2 cellular contexts compared by ENCODE assay signal in the genomic region with DNA sequence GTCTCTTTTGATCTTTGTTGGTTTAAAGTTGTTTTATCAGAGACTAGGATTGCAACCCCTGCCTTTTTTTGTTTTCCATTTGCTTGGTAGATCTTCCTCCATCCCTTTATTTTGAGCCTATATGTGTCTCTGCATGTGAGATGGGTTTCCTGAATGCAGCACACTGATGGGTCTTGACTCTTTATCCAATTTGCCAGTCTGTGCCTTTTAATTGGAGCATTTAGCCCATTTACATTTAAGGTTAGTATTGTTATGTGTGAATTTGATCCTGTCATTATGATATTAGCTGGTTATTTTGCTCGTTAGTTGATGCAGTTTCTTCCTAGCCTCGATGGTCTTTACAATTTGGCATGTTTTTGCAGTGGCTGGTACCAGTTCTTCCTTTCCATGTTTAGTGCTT. TPM values are rescaled to one million over a fixed set of nuclear protein-coding genes. Genes with fewer than 3 reads are reported as not detected.
"Had no signal": no experiment of that assay in that cellular context is flagged by ENCODE, and none has a peak within 500 bp of the region (broad histone marks: within the 10 kb centered on the region; RNA-seq: fewer than 3 reads in every experiment).

No MANE protein-coding gene starts in this region.

RNA-seq across cellular contexts. Expression of a gene that starts 23.6 kb away (rescaled TPM):
- total RNA-seq: GM23338, H4 had no signal
